6 cellular contexts compared by ENCODE assay signal in genomic region chr14:21910260-21910659, GRCh38.
"Had no signal": no experiment of that assay in that cellular context is flagged by ENCODE, and none has a peak within 500 bp of the region (broad histone marks: within the 10 kb centered on the region; RNA-seq: fewer than 3 reads in every experiment).

No MANE protein-coding gene starts in this region.

- H3K36me3 Mint-ChIP-seq: IgD-negative memory B cell had no signal

- H3K4me2 ChIP-seq: KMS-11 had no signal

- DNase-seq: GM23248, H9, HCEC 1CT, KBM-7 had no signal

- H3K9me3 Mint-ChIP-seq: H9, IgD-negative memory B cell had no signal

- H3K4me3 Mint-ChIP-seq: H9, IgD-negative memory B cell had no signal

- H3K27ac ChIP-seq: GM23248, KMS-11 had no signal

- H3K4me3 ChIP-seq: GM23248 had no signal

- H2AFZ ChIP-seq: GM23248 had no signal

- H3K27ac Mint-ChIP-seq: H9, IgD-negative memory B cell had no signal
